In genomic region chr10:34760606-34761005, GRCh38 we compare ENCODE assay signal across 1 cellular context.
TF ChIP-seq lines count a peak whose summit lies in the region.

No MANE protein-coding gene starts in this region.

TF ChIP-seq in IMR-90, 13 proteins besides CTCF, POLR2A, EP300 and RAD21:
- TF ChIP-seq MAFK (IDR thresholded peaks at IDR 0.05; ENCODE audit: low read depth, low read length) (no peak), NFE2L2 (IDR thresholded peaks at IDR 0.05; ENCODE audit: low read depth, low read length) (no peak), MAZ (IDR thresholded peaks at IDR 0.05; ENCODE audit: borderline replicate concordance, low read depth, low read length) (no peak), CEBPB (IDR thresholded peaks at IDR 0.05; ENCODE audit: low read depth, low read length) (no peak), CHD1 (IDR thresholded peaks at IDR 0.05; ENCODE audit: low read depth, low read length) (no peak), RCOR1 (IDR thresholded peaks at IDR 0.05; ENCODE audit: insufficient replicate concordance, low read length) (no peak), FOS (IDR thresholded peaks at IDR 0.05; ENCODE audit: low read depth, low read length) (no peak), MXI1 (IDR thresholded peaks at IDR 0.05; ENCODE audit: borderline replicate concordance, low read depth, low read length) (no peak), ELK1 (IDR thresholded peaks at IDR 0.05; ENCODE audit: borderline replicate concordance, low read depth, low read length) (no peak), BHLHE40 (IDR thresholded peaks at IDR 0.05; ENCODE audit: low read depth, low read length) (no peak), RFX5 (IDR thresholded peaks at IDR 0.05; ENCODE audit: low read depth, low read length) (no peak), SMC3 (IDR thresholded peaks at IDR 0.05; ENCODE audit: low read depth, low read length) (no peak)
- TF ChIP-seq, protein P1, sequence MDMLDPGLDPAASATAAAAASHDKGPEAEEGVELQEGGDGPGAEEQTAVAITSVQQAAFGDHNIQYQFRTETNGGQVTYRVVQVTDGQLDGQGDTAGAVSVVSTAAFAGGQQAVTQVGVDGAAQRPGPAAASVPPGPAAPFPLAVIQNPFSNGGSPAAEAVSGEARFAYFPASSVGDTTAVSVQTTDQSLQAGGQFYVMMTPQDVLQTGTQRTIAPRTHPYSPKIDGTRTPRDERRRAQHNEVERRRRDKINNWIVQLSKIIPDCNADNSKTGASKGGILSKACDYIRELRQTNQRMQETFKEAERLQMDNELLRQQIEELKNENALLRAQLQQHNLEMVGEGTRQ (IDR thresholded peaks at IDR 0.05; ENCODE audit: low read depth, low read length) = no peak
